Comparison of ENCODE assay signal across 30 cellular contexts in genomic region chr6:4904461-4904860, GRCh38.
DNase-seq lines count a peak whose midpoint lies in the region; ATAC-seq and TF ChIP-seq lines count a peak whose summit lies in the region.
"Had no signal": no experiment of that assay in that cellular context is flagged by ENCODE, and none has a peak within 500 bp of the region (broad histone marks: within the 10 kb centered on the region; RNA-seq: fewer than 3 reads in every experiment).

No MANE protein-coding gene starts in this region.

- 92% methylated on average over 7 of the region's 7 CpGs for WGBS in SK-N-SH (ENCODE audit: low lambda C conversion rate)

- no peak overlapping the region for H2AFZ ChIP-seq in SK-N-SH (ENCODE audit: low read depth)

- no peaks in the 10 kb centered on the region for H3K9me2 ChIP-seq in SK-N-SH

- intact Hi-C loops in vagina (cut with DNase I), result no loop called here

- H3K27ac ChIP-seq in SK-N-SH (ENCODE audit: low read depth in 2 of 2, low read length in 1 of 2), result no peak overlapping the region
- peak overlapping the region; percentile 24 for H3K27ac ChIP-seq in vagina
- H3K27ac ChIP-seq: SJSA1 had no signal

- peaks cover 5% of the 10 kb centered on the region for H3K9me3 Mint-ChIP-seq in nephron progenitor cell
- H3K9me3 Mint-ChIP-seq: HFFc6 had no signal

- H3K9me3 ChIP-seq in SK-N-SH (no peaks in the 10 kb centered on the region), vagina (no peaks in the 10 kb centered on the region)
- H3K9me3 ChIP-seq: Caco-2, HAP-1, SJSA1 had no signal

- H3K27me3 ChIP-seq in SK-N-SH (ENCODE audit: insufficient read depth) (no peaks in the 10 kb centered on the region), vagina (no peaks in the 10 kb centered on the region)
- H3K27me3 ChIP-seq: SJSA1 had no signal

- CTCF ChIA-PET in SK-N-SH (lab: Yijun Ruan, JAX), result no interaction called here

- ATAC-seq in SK-N-SH treated with all-trans-retinoic acid at 6 μM for 48 hours (no peak), GM21360 (IDR thresholded peaks at IDR 0.05; ENCODE audit: unreplicated experiment) (no peak)
- ATAC-seq: GM12878 had no signal

- no peak for TF ChIP-seq POLR2A in vagina (IDR thresholded peaks at IDR 0.05)

- TF ChIP-seq EP300 in SK-N-SH (IDR thresholded peaks at IDR 0.05; ENCODE audit: borderline replicate concordance in 1 of 2, low read depth in 1 of 2, low read length in 1 of 2), result no peak

- peaks cover 50% of the 10 kb centered on the region for H3K36me3 Mint-ChIP-seq in nephron progenitor cell (ENCODE audit: low read depth)

- H3K27ac Mint-ChIP-seq in nephron progenitor cell, result peak overlapping the region; percentile 53
- H3K27ac Mint-ChIP-seq: HFFc6 had no signal

- H3K4me3 ChIP-seq in SK-N-SH (ENCODE audit: low read depth in 2 of 2, low read length in 1 of 2), result no peak overlapping the region
- H3K4me3 ChIP-seq in fibroblast of villous mesenchyme (ENCODE audit: low read depth, low read length), result no peak overlapping the region
- H3K4me3 ChIP-seq in vagina, result no peak overlapping the region
- H3K4me3 ChIP-seq: GM12878, HAP-1, SJSA1 had no signal

- no peak for TF ChIP-seq CTCF in SK-N-SH (IDR thresholded peaks at IDR 0.05)
- TF ChIP-seq CTCF in fibroblast of villous mesenchyme (IDR thresholded peaks at IDR 0.05; ENCODE audit: insufficient read depth, low read depth, low read length), result no peak
- no peak for TF ChIP-seq CTCF in nephron progenitor cell (IDR thresholded peaks at IDR 0.05)
- TF ChIP-seq CTCF in vagina (IDR thresholded peaks at IDR 0.05), result no peak
- no peak for TF ChIP-seq CTCF in GM20000 (IDR thresholded peaks at IDR 0.05; ENCODE audit: extremely low read depth, missing control alignments)

- POLR2A ChIA-PET in SK-N-SH (lab: Yijun Ruan, JAX), result no interaction called here

- no peaks in the 10 kb centered on the region; the same call in 1 of the 2 replicates for H3K79me2 ChIP-seq in SK-N-SH (ENCODE audit: insufficient read depth)

- no peak overlapping the region for H3K4me3 Mint-ChIP-seq in nephron progenitor cell
- H3K4me3 Mint-ChIP-seq: CD4-positive, alpha-beta memory T cell; HFFc6 had no signal

- H3K9ac ChIP-seq in SK-N-SH, result no peak overlapping the region

- peaks cover 63% of the 10 kb centered on the region for H3K4me1 Mint-ChIP-seq in nephron progenitor cell

- no peaks in the 10 kb centered on the region for H4K20me1 ChIP-seq in SK-N-SH (ENCODE audit: insufficient read depth)

- no peaks in the 10 kb centered on the region for H3F3A ChIP-seq in SK-N-SH (replicated peaks; ENCODE audit: insufficient read depth)

- H3K4me2 ChIP-seq in SK-N-SH, result no peak overlapping the region

- H3K27me3 Mint-ChIP-seq in nephron progenitor cell (ENCODE audit: low read depth, poor library complexity), result peaks cover 6% of the 10 kb centered on the region
- H3K27me3 Mint-ChIP-seq: CD4-positive, alpha-beta memory T cell had no signal

- H3K36me3 ChIP-seq in SK-N-SH (replicated peaks in 1 of 2; ENCODE audit: control insufficient read depth in 1 of 2, insufficient read depth in 2 of 2, low read length in 1 of 2) (peaks cover 0 to 8% of the 10 kb centered on the region in 2 experiments), vagina (no peaks in the 10 kb centered on the region)
- H3K36me3 ChIP-seq: HAP-1 had no signal

- DNase-seq in SK-N-SH (no peak), fibroblast of villous mesenchyme (ENCODE audit: low read depth) (peak; percentile 83), nephron progenitor cell (no peak), vagina (ENCODE audit: extremely low spot score in 2 of 2) (no peak), GM20000 (ENCODE audit: low spot score) (no peak), inferior parietal cortex (ENCODE audit: extremely low spot score) (no peak)
- DNase-seq: 8988T; ACHN; Caco-2; CD4-positive, alpha-beta memory T cell; DMS79; EL; GDM1; GOT3; HFFc6; KBM-7; MV-4-11; NCI-H1105; NCI-H1436 treated with DMSO at 0.1 percent for 48 hours; NCI-H187 treated with DMSO at 0.1 percent for 48 hours; NCI-H2107; NCI-H446; NCI-H526; Right ventricle myocardium superior; RPMI8226 had no signal

- H3K4me1 ChIP-seq in SK-N-SH (ENCODE audit: control insufficient read depth in 1 of 2, insufficient read depth in 2 of 2, low read depth in 1 of 2, low read length in 1 of 2) (peaks cover 0 to 23% of the 10 kb centered on the region in 2 experiments; a peak in 2 of 4 replicates), vagina (peaks cover 46% of the 10 kb centered on the region)
- H3K4me1 ChIP-seq: HAP-1, SJSA1 had no signal

- TF ChIP-seq RAD21 in SK-N-SH (IDR thresholded peaks at IDR 0.05; ENCODE audit: low read length), result no peak

TF ChIP-seq in SK-N-SH, 30 proteins besides CTCF, POLR2A, EP300 and RAD21:
- TF ChIP-seq GATA2 (CRISPR knock-in tag; IDR thresholded peaks at IDR 0.05) (0 out of 2 replicates have a peak, but pooled peaks have one; percentile 4), RFX5 (IDR thresholded peaks at IDR 0.05; ENCODE audit: low read length) (no peak), NRF1 (IDR thresholded peaks at IDR 0.05; ENCODE audit: low read depth, low read length) (no peak), ELF1 (IDR thresholded peaks at IDR 0.05) (no peak), FOXJ3 (CRISPR knock-in tag; IDR thresholded peaks at IDR 0.05) (no peak)
- TF ChIP-seq, protein P1, sequence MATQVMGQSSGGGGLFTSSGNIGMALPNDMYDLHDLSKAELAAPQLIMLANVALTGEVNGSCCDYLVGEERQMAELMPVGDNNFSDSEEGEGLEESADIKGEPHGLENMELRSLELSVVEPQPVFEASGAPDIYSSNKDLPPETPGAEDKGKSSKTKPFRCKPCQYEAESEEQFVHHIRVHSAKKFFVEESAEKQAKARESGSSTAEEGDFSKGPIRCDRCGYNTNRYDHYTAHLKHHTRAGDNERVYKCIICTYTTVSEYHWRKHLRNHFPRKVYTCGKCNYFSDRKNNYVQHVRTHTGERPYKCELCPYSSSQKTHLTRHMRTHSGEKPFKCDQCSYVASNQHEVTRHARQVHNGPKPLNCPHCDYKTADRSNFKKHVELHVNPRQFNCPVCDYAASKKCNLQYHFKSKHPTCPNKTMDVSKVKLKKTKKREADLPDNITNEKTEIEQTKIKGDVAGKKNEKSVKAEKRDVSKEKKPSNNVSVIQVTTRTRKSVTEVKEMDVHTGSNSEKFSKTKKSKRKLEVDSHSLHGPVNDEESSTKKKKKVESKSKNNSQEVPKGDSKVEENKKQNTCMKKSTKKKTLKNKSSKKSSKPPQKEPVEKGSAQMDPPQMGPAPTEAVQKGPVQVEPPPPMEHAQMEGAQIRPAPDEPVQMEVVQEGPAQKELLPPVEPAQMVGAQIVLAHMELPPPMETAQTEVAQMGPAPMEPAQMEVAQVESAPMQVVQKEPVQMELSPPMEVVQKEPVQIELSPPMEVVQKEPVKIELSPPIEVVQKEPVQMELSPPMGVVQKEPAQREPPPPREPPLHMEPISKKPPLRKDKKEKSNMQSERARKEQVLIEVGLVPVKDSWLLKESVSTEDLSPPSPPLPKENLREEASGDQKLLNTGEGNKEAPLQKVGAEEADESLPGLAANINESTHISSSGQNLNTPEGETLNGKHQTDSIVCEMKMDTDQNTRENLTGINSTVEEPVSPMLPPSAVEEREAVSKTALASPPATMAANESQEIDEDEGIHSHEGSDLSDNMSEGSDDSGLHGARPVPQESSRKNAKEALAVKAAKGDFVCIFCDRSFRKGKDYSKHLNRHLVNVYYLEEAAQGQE (IDR thresholded peaks at IDR 0.05; ENCODE audit: low read depth, low read length), result no peak

TF ChIP-seq in SK-N-SH treated with all-trans-retinoic acid at 6 μM for 48 hours, 23 proteins besides CTCF, POLR2A, EP300 and RAD21:
- no peak for TF ChIP-seq ZNF565 (CRISPR knock-in tag; conservative IDR thresholded peaks at IDR 0.05; ENCODE audit: low read depth)
- no peak for TF ChIP-seq ZNF8 (CRISPR knock-in tag; IDR thresholded peaks at IDR 0.05)
- TF ChIP-seq BACH2 (CRISPR knock-in tag; IDR thresholded peaks at IDR 0.05; ENCODE audit: borderline replicate concordance), result no peak
- no peak for TF ChIP-seq GLIS3 (CRISPR knock-in tag; IDR thresholded peaks at IDR 0.05)
- no peak for TF ChIP-seq SNAI2 (CRISPR knock-in tag; IDR thresholded peaks at IDR 0.05)
- TF ChIP-seq CSRNP3 (CRISPR knock-in tag; IDR thresholded peaks at IDR 0.05), result no peak
- no peak for TF ChIP-seq OSR1 (CRISPR knock-in tag; IDR thresholded peaks at IDR 0.05)
- no peak for TF ChIP-seq ZNF70 (CRISPR knock-in tag; IDR thresholded peaks at IDR 0.05)
- no peak for TF ChIP-seq ZFP3 (CRISPR knock-in tag; IDR thresholded peaks at IDR 0.05)
- TF ChIP-seq ESRRG (CRISPR knock-in tag; IDR thresholded peaks at IDR 0.05), result no peak
- TF ChIP-seq ZC3H10 (CRISPR knock-in tag; IDR thresholded peaks at IDR 0.05), result no peak
